19 cellular contexts compared by ENCODE assay signal in the genomic region with DNA sequence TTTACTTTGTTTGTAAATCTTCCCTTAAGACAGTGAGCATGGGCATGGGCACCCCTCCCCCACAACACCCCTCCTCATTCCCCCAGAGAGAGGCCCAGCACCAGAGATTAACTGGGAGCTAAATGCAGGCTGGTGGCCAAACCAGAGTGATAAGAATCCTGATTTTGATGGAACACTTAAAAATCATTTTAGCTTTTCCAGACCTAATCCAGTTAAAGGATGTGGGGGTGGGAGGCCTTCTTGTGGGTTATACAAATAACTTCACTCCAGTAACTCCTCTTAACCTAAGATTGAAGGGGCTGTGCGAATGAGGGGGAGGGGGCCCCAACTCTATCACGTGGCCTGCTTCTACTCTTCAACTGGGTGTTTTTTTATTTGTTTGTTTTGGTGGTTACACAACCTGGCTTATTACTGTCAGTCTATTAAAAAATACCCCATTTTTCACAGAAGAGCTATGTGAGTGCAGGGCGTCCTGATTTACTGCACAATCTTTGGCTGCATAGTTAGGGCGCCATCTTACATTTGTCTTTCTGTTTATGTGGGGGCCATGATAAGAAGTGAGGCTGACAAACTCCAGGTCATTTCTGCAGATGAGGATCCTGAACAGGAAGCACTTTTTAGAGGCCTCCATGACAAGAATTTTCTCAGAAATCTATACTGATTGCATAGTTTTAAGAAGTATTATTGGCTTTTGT.
DNase-seq lines count a peak whose midpoint lies in the region; ATAC-seq and TF ChIP-seq lines count a peak whose summit lies in the region.
"Had no signal": no experiment of that assay in that cellular context is flagged by ENCODE, and none has a peak within 500 bp of the region (broad histone marks: within the 10 kb centered on the region; RNA-seq: fewer than 3 reads in every experiment).

No MANE protein-coding gene starts in this region.

- no peaks in the 10 kb centered on the region for H3K36me3 ChIP-seq in cardiac muscle cell
- H3K36me3 ChIP-seq in heart left ventricle, result no peaks in the 10 kb centered on the region
- H3K36me3 ChIP-seq: HAP-1 had no signal

- H3K9me3 ChIP-seq in cardiac muscle cell (ENCODE audit: low read depth), result no peaks in the 10 kb centered on the region
- H3K9me3 ChIP-seq in heart left ventricle, result no peaks in the 10 kb centered on the region
- H3K9me3 ChIP-seq: HAP-1 had no signal

- DNase-seq in cardiac muscle cell (ENCODE audit: low read depth in 1 of 2, low spot score in 1 of 2), result peak; percentile 71 to 72
- DNase-seq in heart left ventricle, result no peak
- DNase-seq in fibroblast of the aortic adventitia (ENCODE audit: low read depth), result peak; percentile 26
- peak; percentile 48 to 63 for DNase-seq in mesothelial cell of epicardium (ENCODE audit: low spot score in 2 of 2, unreplicated experiment in 2 of 2)
- no peak for DNase-seq in DMS53 treated with DMSO at 0.1 percent for 48 hours (lab: John Stamatoyannopoulos, UW; ENCODE audit: unreplicated experiment)
- DNase-seq in ecto neural progenitor cell (ENCODE audit: low spot score), result no peak
- DNase-seq: 8988T; Calu3; CD4-positive, alpha-beta memory T cell; DMS53; NCI-H146; NCI-H2081; NCI-H524; SHP77 had no signal

- intact Hi-C loops in heart left ventricle (cut with DNase I), result no loop called here

- H3K4me3 Mint-ChIP-seq in mesothelial cell of epicardium, result peak overlapping the region; percentile 14
- H3K4me3 Mint-ChIP-seq: CD4-positive, alpha-beta memory T cell had no signal

- H3K27me3 Mint-ChIP-seq in mesothelial cell of epicardium (ENCODE audit: low read depth), result no peaks in the 10 kb centered on the region
- H3K27me3 Mint-ChIP-seq: CD4-positive, alpha-beta memory T cell had no signal

- H3K27ac ChIP-seq in cardiac muscle cell, result peak overlapping the region; percentile 89
- no peak overlapping the region for H3K27ac ChIP-seq in heart left ventricle
- H3K27ac ChIP-seq: KMS-11 had no signal

- H3K4me1 Mint-ChIP-seq in mesothelial cell of epicardium, result peaks cover 65% of the 10 kb centered on the region
- H3K4me1 Mint-ChIP-seq: CD4-positive, alpha-beta memory T cell had no signal

- peaks cover 49% of the 10 kb centered on the region for H3K4me1 ChIP-seq in cardiac muscle cell (ENCODE audit: low read depth)
- H3K4me1 ChIP-seq in heart left ventricle, result peaks cover 0 to 5% (median 0%) of the 10 kb centered on the region in 12 donors

- H3K4me3 ChIP-seq in cardiac muscle cell (no peak overlapping the region), heart left ventricle (no peak overlapping the region), fibroblast of the aortic adventitia (ENCODE audit: low read depth, low read length) (no peak overlapping the region)
- H3K4me3 ChIP-seq: HAP-1 had no signal

- H3K27me3 ChIP-seq in cardiac muscle cell, result no peaks in the 10 kb centered on the region
- H3K27me3 ChIP-seq in heart left ventricle, result no peaks in the 10 kb centered on the region

- TF ChIP-seq POLR2A in heart left ventricle (IDR thresholded peaks at IDR 0.05), result no peak

- no peak for ATAC-seq in heart left ventricle
- ATAC-seq in GM21390 (IDR thresholded peaks at IDR 0.05; ENCODE audit: unreplicated experiment), result no peak
- ATAC-seq in GM21825 (IDR thresholded peaks at IDR 0.05; ENCODE audit: unreplicated experiment), result no peak
- ATAC-seq: HepG2 had no signal

- H3K9me3 Mint-ChIP-seq in mesothelial cell of epicardium, result no peaks in the 10 kb centered on the region

- peak overlapping the region; percentile 75 for H3K27ac Mint-ChIP-seq in mesothelial cell of epicardium
- H3K27ac Mint-ChIP-seq: CD4-positive, alpha-beta memory T cell had no signal

- TF ChIP-seq CTCF in cardiac muscle cell (IDR thresholded peaks at IDR 0.05; ENCODE audit: low read depth, low read length) (no peak), heart left ventricle (IDR thresholded peaks at IDR 0.05) (no peak), fibroblast of the aortic adventitia (IDR thresholded peaks at IDR 0.05; ENCODE audit: insufficient read depth, low read length) (no peak), mesothelial cell of epicardium (IDR thresholded peaks at IDR 0.05; ENCODE audit: unreplicated experiment) (no peak)

- whole genome bisulfite sequencing in heart left ventricle, 4 donors, result 78 to 83% (median 81%) methylated on average over 4 of the region's 4 CpGs

- no peaks in the 10 kb centered on the region for H3K36me3 Mint-ChIP-seq in mesothelial cell of epicardium
- H3K36me3 Mint-ChIP-seq: CD4-positive, alpha-beta memory T cell had no signal

Comparison
In these comparisons a context has a peak if more than half of its experiments do, and no peak if none do; other contexts are left out.
1. DNase-seq: peak in cardiac muscle cell (2 of 2), fibroblast of the aortic adventitia (single experiment) and mesothelial cell of epicardium (2 of 2); none in heart left ventricle (0 of 5), DMS53 treated with DMSO at 0.1 percent for 48 hours (single experiment) and ecto neural progenitor cell (single experiment).